In genomic region chr6:117456255-117456654, GRCh38 we compare ENCODE assay signal across 29 cellular contexts. TPM values are rescaled to one million over a fixed set of nuclear protein-coding genes. Genes with fewer than 3 reads are reported as not detected.
"Had no signal": no experiment of that assay in that cellular context is flagged by ENCODE, and none has a peak within 500 bp of the region (broad histone marks: within the 10 kb centered on the region; RNA-seq: fewer than 3 reads in every experiment).

No MANE protein-coding gene starts in this region.

- H3K27ac ChIP-seq: coronary artery, esophagus muscularis mucosa, foreskin keratinocyte, gastroesophageal sphincter, heart left ventricle, lower lobe of right lung, prostate gland, right atrium auricular region, spleen, thoracic aorta, tibial nerve, upper lobe of right lung, uterus had no signal

- H3K36me3 ChIP-seq: esophagus muscularis mucosa, gastroesophageal sphincter, heart left ventricle, lower lobe of right lung, prostate gland, right atrium auricular region, spleen, thoracic aorta, tibial nerve, upper lobe of right lung, uterus had no signal

- H3K27me3 ChIP-seq: esophagus muscularis mucosa, foreskin keratinocyte, gastroesophageal sphincter, heart left ventricle, right atrium auricular region, spleen, tibial nerve, upper lobe of right lung, uterus had no signal

- H3K9me3 ChIP-seq: esophagus muscularis mucosa, gastroesophageal sphincter, heart left ventricle, lower lobe of right lung, prostate gland, right atrium auricular region, spleen, thoracic aorta, tibial nerve, upper lobe of right lung, uterus had no signal

- ATAC-seq: foreskin keratinocyte; gastroesophageal sphincter; heart left ventricle; left cardiac atrium; left ventricle myocardium superior; lower lobe of right lung; natural killer cell; sciatic nerve; stimulated activated naive B cell treated with anti-CD40 and anti-IgM and Interleukin-4, amounts not matched to agents 10 μg/mL and 1 μg/mL and 100 μg/mL, for 72 hours; upper lobe of right lung had no signal

- H3K4me3 ChIP-seq: coronary artery, esophagus muscularis mucosa, gastroesophageal sphincter, heart left ventricle, lower lobe of right lung, prostate gland, right atrium auricular region, spleen, thoracic aorta, tibial nerve, upper lobe of right lung, uterus had no signal

- H3K4me1 ChIP-seq: esophagus muscularis mucosa, foreskin keratinocyte, gastroesophageal sphincter, prostate gland, right atrium auricular region, uterus had no signal

- DNase-seq: dermis blood vessel endothelial cell; effector memory CD4-positive, alpha-beta T cell; foreskin keratinocyte; heart left ventricle; hippocampal formation; left cardiac atrium; left ventricle myocardium superior; lower lobe of right lung; natural killer cell; occipital lobe; spleen; stimulated activated CD4-positive, alpha-beta T cell treated with anti-CD3 and anti-CD28 coated beads, Interleukin-2, amount 100 ng/mL, for 48 hours; stimulated activated naive B cell treated with anti-CD40 and anti-IgM and Interleukin-4, amounts not matched to agents 10 μg/mL and 1 μg/mL and 100 μg/mL, for 72 hours; upper lobe of right lung; uterus had no signal

- FAIRE-seq: endothelial cell of umbilical vein, islet of Langerhans had no signal

RNA-seq across cellular contexts. Expression of gene ROS1, which starts 30.5 kb away (rescaled TPM):
- total RNA-seq: chondrocyte, endothelial cell of umbilical vein, epithelial cell of proximal tubule, foreskin keratinocyte, left cardiac atrium, mesenteric fat pad, natural killer cell, right atrium auricular region, thoracic aorta, tibial nerve had no signal
- polyA plus RNA-seq: endothelial cell of umbilical vein, neural cell, spleen had no signal
